In the genomic region with DNA sequence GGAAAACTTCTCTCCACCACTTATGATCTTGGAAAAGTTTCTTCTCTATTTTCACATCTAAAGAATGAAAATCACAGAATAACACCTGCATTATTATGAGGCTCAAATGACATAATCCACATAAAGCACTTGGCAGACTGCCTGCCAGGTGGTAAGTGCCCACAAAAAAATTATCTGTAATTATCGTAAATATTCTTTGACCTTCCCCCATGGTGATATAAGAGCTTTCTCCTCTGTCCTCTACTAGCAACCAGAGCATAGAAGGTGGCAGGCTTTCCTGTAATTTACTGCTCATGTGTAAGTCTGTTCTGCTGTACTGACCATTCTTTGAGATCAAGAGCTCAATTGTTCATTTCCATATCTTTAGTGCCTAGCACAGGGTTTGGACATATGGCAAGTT, we compare ENCODE assay signal across 8 cellular contexts. TPM values are rescaled to one million over a fixed set of nuclear protein-coding genes. Genes with fewer than 3 reads are reported as not detected.
A peak's percentile ranks its signal among the peaks of the same experiment; 100 is the strongest.
DNase-seq lines count a peak whose midpoint lies in the region; ATAC-seq, FAIRE-seq and TF ChIP-seq lines count a peak whose summit lies in the region.

No MANE protein-coding gene starts in this region.

- 45 to 55% (median 50%) methylated on average over 1 of the region's 1 CpG for WGBS in heart left ventricle, 4 donors
- 31 to 57% (median 54%) methylated on average over 1 of the region's 1 CpG for WGBS in spleen, 5 donors

- no peaks in the 10 kb centered on the region for H3K27me3 ChIP-seq in heart left ventricle
- no peaks in the 10 kb centered on the region for H3K27me3 ChIP-seq in spleen (replicated peaks in 1 of 7)

- H3K27ac ChIP-seq in heart left ventricle (peak overlapping the region; percentile 11 to 88 (median 68)), caudate nucleus (ENCODE audit: low read depth, low read length) (peak overlapping the region; percentile 41), spleen (peak overlapping the region; percentile 49 to 89 (median 82))

- no peak for DNase-seq in heart left ventricle
- DNase-seq in cardiac septum (ENCODE audit: low spot score) = no peak
- DNase-seq in NCI-H1436 treated with DMSO at 0.1 percent for 48 hours (lab: John Stamatoyannopoulos, UW) = peak; percentile 65
- DNase-seq in caudate nucleus (lab: John Stamatoyannopoulos, UW) = no peak
- no peak for DNase-seq in spleen
- DNase-seq in GOT3 (lab: John Stamatoyannopoulos, UW) = no peak
- no peak for DNase-seq in HTR-8/SVneo (ENCODE audit: insufficient read length, low spot score)
- no peak for DNase-seq in HUDEP-2 (lab: John Stamatoyannopoulos, UW; ENCODE audit: unreplicated experiment in 76 of 76)

- intact Hi-C loops in heart left ventricle (cut with DNase I) (loop anchor here in 9 of 10 donors (1.0 to 5.0 kb wide), 11 partner anchors 18 to 338 kb away; a partner anchor contains a TSS), cardiac septum (cut with DNase I) (loop anchor here (1.0 to 5.0 kb wide), 4 partner anchors 18 to 246 kb away; a partner anchor contains a TSS), spleen (cut with DNase I; ENCODE audit: low total_unique reads) (loop anchor here (5.0 kb wide), 1 partner anchor 151 kb away; no protein-coding TSS in a partner anchor)

- no peak for FAIRE-seq in HTR-8/SVneo (lab: Jason Lieb, UNC)

- H3K4me3 ChIP-seq in heart left ventricle = peak overlapping the region in 6 of 12 donors; percentile 30 to 45 (median 42)
- peak overlapping the region in 1 of 8 donors; percentile 61 for H3K4me3 ChIP-seq in spleen

- H3K36me3 ChIP-seq in heart left ventricle (no peaks in the 10 kb centered on the region), spleen (no peaks in the 10 kb centered on the region)

- peaks cover 0 to 65% (median 14%) of the 10 kb centered on the region in 12 donors for H3K4me1 ChIP-seq in heart left ventricle
- H3K4me1 ChIP-seq in spleen = peaks cover 15 to 59% (median 31%) of the 10 kb centered on the region in 6 donors

- TF ChIP-seq POLR2A in heart left ventricle (IDR thresholded peaks at IDR 0.05) (no peak), spleen (IDR thresholded peaks at IDR 0.05) (no peak)

- peak in 2 of 4 donors; percentile 12 to 18 for ATAC-seq in heart left ventricle

- no peaks in the 10 kb centered on the region for H3K9me3 ChIP-seq in heart left ventricle
- H3K9me3 ChIP-seq in spleen = no peaks in the 10 kb centered on the region

- no peak for TF ChIP-seq CTCF in heart left ventricle (IDR thresholded peaks at IDR 0.05)
- no peak for TF ChIP-seq CTCF in spleen (IDR thresholded peaks at IDR 0.05 in 8 of 11, conservative IDR thresholded peaks at IDR 0.05 in 3 of 11)

RNA-seq across cellular contexts. Expression of a gene that starts 51.7 kb away (rescaled TPM):
- total RNA-seq in heart left ventricle (10 to 100 TPM in 6 of 9 donors, 1 to 10 TPM in 3; 4.9 to 13.3 (median 11.4) TPM), cardiac septum (12.0 TPM), spleen (10 to 100 TPM; 25.8 to 48.1 (median 34.0) TPM)
- polyA plus RNA-seq in heart left ventricle (10 to 100 TPM in 1 of 2 donors, 1 to 10 TPM in 1; 9.5 to 13.5 TPM), spleen (10 to 100 TPM; 24.3 to 26.8 (median 25.0) TPM)
